ENCODE assay signal across 8 cellular contexts in the genomic region with DNA sequence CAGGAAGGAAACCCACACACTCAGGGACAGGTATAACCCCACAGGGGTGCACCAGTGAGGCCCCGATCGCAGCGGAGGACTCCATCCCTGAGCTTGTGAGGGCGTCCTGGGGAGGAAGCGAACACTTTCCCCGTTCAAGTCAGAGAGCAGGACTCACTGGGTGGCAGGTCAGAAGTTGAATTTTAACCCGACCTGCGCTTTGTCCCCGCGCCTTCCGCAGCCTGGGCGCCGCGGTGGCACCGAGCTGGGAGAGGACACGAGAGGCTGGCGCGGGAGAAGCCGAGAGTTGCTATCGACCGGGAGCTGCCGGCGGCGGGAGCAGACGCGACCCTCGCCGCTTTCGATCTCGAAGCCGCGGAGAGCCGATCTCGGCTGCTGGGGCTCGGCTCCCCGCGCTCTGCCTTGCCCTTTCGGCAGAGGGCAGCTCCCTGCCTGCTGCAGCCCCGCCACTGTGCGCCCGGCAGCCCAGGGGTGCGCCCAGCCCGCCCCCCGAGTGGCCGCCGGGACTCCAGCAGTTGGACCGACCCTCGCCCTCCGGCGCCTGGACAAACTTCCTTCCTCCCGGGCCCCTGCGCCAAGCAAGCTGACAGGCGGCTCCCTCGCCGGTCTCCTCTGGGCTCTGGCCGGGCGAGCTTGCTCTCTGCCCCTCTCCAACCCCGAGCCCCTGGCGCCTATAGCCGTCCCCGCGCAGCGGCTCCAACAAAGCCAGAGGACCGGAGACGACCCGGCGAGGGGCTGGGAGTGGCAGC. TPM values are rescaled to one million over a fixed set of nuclear protein-coding genes. Genes with fewer than 3 reads are reported as not detected.
A peak's percentile ranks its signal among the peaks of the same experiment; 100 is the strongest.
DNase-seq lines count a peak whose midpoint lies in the region; ATAC-seq and TF ChIP-seq lines count a peak whose summit lies in the region.

No MANE protein-coding gene starts in this region.

- intact Hi-C loops in cardiac septum (cut with DNase I): loop anchor here (5.0 kb wide), 3 partner anchors 60 to 140 kb away; a partner anchor contains a TSS

- H3K4me3 Mint-ChIP-seq in osteocyte (ENCODE audit: unreplicated experiment): peak overlapping the region; percentile 97

- peak overlapping the region; percentile 94 for H3K27ac Mint-ChIP-seq in osteocyte (ENCODE audit: unreplicated experiment)

- H3K27me3 Mint-ChIP-seq in osteocyte (ENCODE audit: unreplicated experiment): no peaks in the 10 kb centered on the region

- ATAC-seq in GM21515 (IDR thresholded peaks at IDR 0.05; ENCODE audit: unreplicated experiment) (peak; percentile 49), HG03571 (IDR thresholded peaks at IDR 0.05; ENCODE audit: unreplicated experiment) (peak; percentile 56)

- peaks cover 49% of the 10 kb centered on the region for H3K4me1 Mint-ChIP-seq in osteocyte (ENCODE audit: unreplicated experiment)

- H3K36me3 Mint-ChIP-seq in osteocyte (ENCODE audit: unreplicated experiment): no peaks in the 10 kb centered on the region

- peak overlapping the region; percentile 62 for H3K4me3 ChIP-seq in GM12865 (ENCODE audit: low read depth, low read length)
- H3K4me3 ChIP-seq in WI38 (ENCODE audit: low read depth, low read length): peak overlapping the region; percentile 79

- no peaks in the 10 kb centered on the region for H3K9me3 Mint-ChIP-seq in osteocyte (ENCODE audit: unreplicated experiment)

- TF ChIP-seq CTCF in GM12865 (IDR thresholded peaks at IDR 0.05; ENCODE audit: insufficient read depth, low read depth, low read length, missing control alignments) (no peak), WI38 (IDR thresholded peaks at IDR 0.05; ENCODE audit: low read depth, low read length) (no peak), osteocyte (IDR thresholded peaks at IDR 0.05) (no peak)

- peak; percentile 27 for DNase-seq in GM12865 (ENCODE audit: low read depth)
- DNase-seq in cardiac septum (ENCODE audit: low spot score): peak; percentile 85
- DNase-seq in osteocyte (ENCODE audit: extremely low spot score, unreplicated experiment): peak; percentile 88
- DNase-seq in MV-4-11 (lab: John Stamatoyannopoulos, UW): no peak
- no peak for DNase-seq in mesenteric fat pad (ENCODE audit: low spot score)

RNA-seq across cellular contexts. Expression of a gene that starts 0.9 kb away (rescaled TPM):
- total RNA-seq in cardiac septum: 17.3 TPM
- 26.7 and 27.7 TPM in 2 replicates for total RNA-seq in osteocyte
- 5.8 TPM for total RNA-seq in mesenteric fat pad

Comparison
In these comparisons a context has a peak if more than half of its experiments do, and no peak if none do; other contexts are left out.
1. DNase-seq: peak in GM12865 (single experiment), cardiac septum (single experiment) and osteocyte (single experiment); none in MV-4-11 (single experiment) and mesenteric fat pad (single experiment).